ENCODE assay signal across 8 cellular contexts in genomic region chr9:83817356-83818278, GRCh38. TPM values are rescaled to one million over a fixed set of nuclear protein-coding genes. Genes with fewer than 3 reads are reported as not detected.
DNase-seq lines count a peak whose midpoint lies in the region; ATAC-seq and TF ChIP-seq lines count a peak whose summit lies in the region.
"Not testable (repeated sequence)": the region's sequence is repeated elsewhere in the genome, so short reads cannot be mapped to it uniquely, and the experiment has no call there.

Gene GKAP1 (minus strand): TSS chr9:83817769. CDS start chr9:83806517, 11,252 bp downstream.

- peak; percentile 85 for DNase-seq in NCI-H1105 treated with DMSO at 0.1 percent for 48 hours (lab: John Stamatoyannopoulos, UW)
- peak; percentile 71 for DNase-seq in amniotic epithelial cell (ENCODE audit: low read depth)
- DNase-seq in left ventricle myocardium superior: peak; percentile 87
- DNase-seq in posterior vena cava (ENCODE audit: low spot score): peak; percentile 88
- DNase-seq in tibial nerve (ENCODE audit: low spot score in 2 of 2): peak; percentile 20 to 43

- not testable (repeated sequence) for H3K9me3 Mint-ChIP-seq in T-helper 1 cell treated with Interleukin-12 subunit alpha and Interleukin-12 subunit beta and Interleukin-4 antibody, amounts not matched to agents 30 μg/mL and 1 μg/mL, for 36 hours

- ATAC-seq in HG02623 (IDR thresholded peaks at IDR 0.05; ENCODE audit: unreplicated experiment): peak; percentile 72
- peak; percentile 97 for ATAC-seq in left ventricle myocardium superior

- not testable (repeated sequence) for H3K4me1 ChIP-seq in tibial nerve

- peak within 1 kb of the TSS; percentile 51 to 76 (median 63) for H3K4me3 ChIP-seq in tibial nerve

- H3K9me3 ChIP-seq in tibial nerve: not testable (repeated sequence)

- not testable (repeated sequence) for H3K27me3 ChIP-seq in tibial nerve

- TF ChIP-seq POLR2A in tibial nerve (IDR thresholded peaks at IDR 0.05): not testable (repeated sequence)

- WGBS in tibial nerve, 2 donors: 1 to 2% methylated on average over 16 to 44 of the region's 103 CpGs

- H3K27ac ChIP-seq in tibial nerve: peak within 1 kb of the TSS; percentile 58 to 89 (median 78)

- H3K36me3 Mint-ChIP-seq in T-helper 1 cell treated with Interleukin-12 subunit alpha and Interleukin-12 subunit beta and Interleukin-4 antibody, amounts not matched to agents 30 μg/mL and 1 μg/mL, for 36 hours (ENCODE audit: low read depth): not testable (repeated sequence)

- TF ChIP-seq EP300 in tibial nerve (IDR thresholded peaks at IDR 0.05): not testable (repeated sequence)

- not testable (repeated sequence) for H3K27me3 Mint-ChIP-seq in T-helper 1 cell treated with Interleukin-12 subunit alpha and Interleukin-12 subunit beta and Interleukin-4 antibody, amounts not matched to agents 30 μg/mL and 1 μg/mL, for 36 hours (ENCODE audit: low read depth)

- H3K27ac Mint-ChIP-seq in T-helper 1 cell treated with Interleukin-12 subunit alpha and Interleukin-12 subunit beta and Interleukin-4 antibody, amounts not matched to agents 30 μg/mL and 1 μg/mL, for 36 hours: peak within 1 kb of the TSS; percentile 81

- peak within 1 kb of the TSS; percentile 83 for H3K4me3 Mint-ChIP-seq in T-helper 1 cell treated with Interleukin-12 subunit alpha and Interleukin-12 subunit beta and Interleukin-4 antibody, amounts not matched to agents 30 μg/mL and 1 μg/mL, for 36 hours

- TF ChIP-seq CTCF in GM12872 (IDR thresholded peaks at IDR 0.05; ENCODE audit: insufficient read depth, low read depth, low read length) (peak; percentile 22; the same call in 2 of the 3 replicates), tibial nerve (IDR thresholded peaks at IDR 0.05) (peak in 4 of 5 experiments; percentile 15 to 39 (median 23))

- not testable (repeated sequence) for H3K4me1 Mint-ChIP-seq in T-helper 1 cell treated with Interleukin-12 subunit alpha and Interleukin-12 subunit beta and Interleukin-4 antibody, amounts not matched to agents 30 μg/mL and 1 μg/mL, for 36 hours (ENCODE audit: low read depth)

- intact Hi-C loops in left ventricle myocardium superior (cut with micrococcal nuclease); posterior vena cava (cut with DNase I): not testable (repeated sequence)

- H3K36me3 ChIP-seq in tibial nerve: not testable (repeated sequence)

RNA-seq across cellular contexts. Expression of gene GKAP1, which starts in this region (rescaled TPM):
- total RNA-seq in left ventricle myocardium superior: 25.3 TPM
- total RNA-seq in posterior vena cava: 10 to 100 TPM in 1 of 2 donors, 1 to 10 TPM in 1; 6.9 to 11.9 TPM
- 10 to 100 TPM in 3 of 4 donors, 1 to 10 TPM in 1; 5.7 to 13.1 (median 11.6) TPM for total RNA-seq in tibial nerve

Comparison
In these comparisons a context has a peak if more than half of its experiments do, and no peak if none do; other contexts are left out.
1. Peak in every context shown above with its lines: DNase-seq, ATAC-seq, H3K4me3 ChIP-seq and H3K27ac ChIP-seq.
2. DNase-seq: peak in every context shown above with its lines; median percentile 88 in posterior vena cava; 87 in left ventricle myocardium superior; 85 in NCI-H1105 treated with DMSO at 0.1 percent for 48 hours; 71 in amniotic epithelial cell; 32 in tibial nerve.